Comparison of ENCODE assay signal across 11 cellular contexts in genomic region chr7:100044719-100045118, GRCh38. TPM values are rescaled to one million over a fixed set of nuclear protein-coding genes. Genes with fewer than 3 reads are reported as not detected.
DNase-seq lines count a peak whose midpoint lies in the region; ATAC-seq, FAIRE-seq and TF ChIP-seq lines count a peak whose summit lies in the region.
"Had no signal": no experiment of that assay in that cellular context is flagged by ENCODE, and none has a peak within 500 bp of the region (broad histone marks: within the 10 kb centered on the region; RNA-seq: fewer than 3 reads in every experiment).

No MANE protein-coding gene starts in this region.

- H3K4me3 Mint-ChIP-seq in natural killer cell (peak overlapping the region; percentile 69), glutamatergic neuron (ENCODE audit: unreplicated experiment) (no peak overlapping the region)
- H3K4me3 Mint-ChIP-seq in natural killer cell treated with Interleukin-12 subunit alpha and Interleukin-12 subunit beta and Interleukin-15 and Interleukin-18, amount 100 ng/mL, for 72 hours: no peak overlapping the region

- H3K36me3 Mint-ChIP-seq in natural killer cell: no peaks in the 10 kb centered on the region
- H3K36me3 Mint-ChIP-seq in natural killer cell treated with Interleukin-12 subunit alpha and Interleukin-12 subunit beta and Interleukin-15 and Interleukin-18, amount 100 ng/mL, for 72 hours: no peaks in the 10 kb centered on the region
- H3K36me3 Mint-ChIP-seq in glutamatergic neuron (ENCODE audit: unreplicated experiment): no peaks in the 10 kb centered on the region

- no peak for FAIRE-seq in urothelium cell line (lab: Jason Lieb, UNC)

- H3K4me2 ChIP-seq in OCI-LY3 (ENCODE audit: low read length): no peak overlapping the region

- H3K4me1 Mint-ChIP-seq in natural killer cell (peaks cover 11 to 16% of the 10 kb centered on the region in 2 donors), glutamatergic neuron (ENCODE audit: low read depth, unreplicated experiment) (no peaks in the 10 kb centered on the region)
- H3K4me1 Mint-ChIP-seq in natural killer cell treated with Interleukin-12 subunit alpha and Interleukin-12 subunit beta and Interleukin-15 and Interleukin-18, amount 100 ng/mL, for 72 hours (ENCODE audit: low read depth in 2 of 2): peaks cover 6 to 16% of the 10 kb centered on the region in 2 donors

- H3K27me3 ChIP-seq in OCI-LY3 (ENCODE audit: low read depth, low read length): no peaks in the 10 kb centered on the region
- H3K27me3 ChIP-seq: left lung had no signal

- no peak overlapping the region for H3K4me3 ChIP-seq in OCI-LY3 (ENCODE audit: low read length)
- H3K4me3 ChIP-seq: left lung had no signal

- H3K36me3 ChIP-seq in OCI-LY3 (replicated peaks; ENCODE audit: low read depth, low read length): no peaks in the 10 kb centered on the region
- H3K36me3 ChIP-seq: left lung had no signal

- H3K4me1 ChIP-seq in OCI-LY3 (ENCODE audit: low read length): peaks cover 4% of the 10 kb centered on the region

- H3K27me3 Mint-ChIP-seq in natural killer cell (ENCODE audit: low read depth in 2 of 2): no peaks in the 10 kb centered on the region
- H3K27me3 Mint-ChIP-seq in natural killer cell treated with Interleukin-12 subunit alpha and Interleukin-12 subunit beta and Interleukin-15 and Interleukin-18, amount 100 ng/mL, for 72 hours: no peaks in the 10 kb centered on the region
- no peaks in the 10 kb centered on the region for H3K27me3 Mint-ChIP-seq in glutamatergic neuron (ENCODE audit: unreplicated experiment)

- intact Hi-C loops in natural killer cell (cut with micrococcal nuclease): loop anchor here (5.0 kb wide), 2 partner anchors 38 to 52 kb away; partner anchors contain the start of gene ZNF3

- no peak for TF ChIP-seq CTCF in natural killer cell (IDR thresholded peaks at IDR 0.05)
- TF ChIP-seq CTCF in OCI-LY3 (IDR thresholded peaks at IDR 0.05; ENCODE audit: low read depth, low read length): 0 out of 2 replicates have a peak, but pooled peaks have one; percentile 5
- no peak for TF ChIP-seq CTCF in glutamatergic neuron (IDR thresholded peaks at IDR 0.05; ENCODE audit: partially characterized antibody, unreplicated experiment)

- H2AFZ ChIP-seq in OCI-LY3 (ENCODE audit: low read depth, low read length): no peak overlapping the region

- no peaks in the 10 kb centered on the region for H3K9me3 ChIP-seq in OCI-LY3 (ENCODE audit: insufficient read depth, low read length)
- H3K9me3 ChIP-seq: left lung had no signal

- ATAC-seq in natural killer cell (peak in 1 of 3 donors; percentile 38), esophagus mucosa (peak; percentile 70), HG02571 (IDR thresholded peaks at IDR 0.05; ENCODE audit: unreplicated experiment) (no peak)
- ATAC-seq in natural killer cell treated with Interleukin-12 subunit alpha and Interleukin-12 subunit beta and Interleukin-15 and Interleukin-18, amount 100 ng/mL, for 72 hours: no peak
- ATAC-seq: left lung, right cardiac atrium had no signal

- no peaks in the 10 kb centered on the region for H4K20me1 ChIP-seq in OCI-LY3 (ENCODE audit: insufficient read depth, low read length)

- H3K27ac ChIP-seq in OCI-LY3 (ENCODE audit: low read length): no peak overlapping the region
- H3K27ac ChIP-seq: left lung had no signal

- H3K9ac ChIP-seq in OCI-LY3 (ENCODE audit: low read length): no peak overlapping the region

- peak overlapping the region in 1 of 2 donors; percentile 42 for H3K27ac Mint-ChIP-seq in natural killer cell
- no peak overlapping the region for H3K27ac Mint-ChIP-seq in natural killer cell treated with Interleukin-12 subunit alpha and Interleukin-12 subunit beta and Interleukin-15 and Interleukin-18, amount 100 ng/mL, for 72 hours
- no peak overlapping the region for H3K27ac Mint-ChIP-seq in glutamatergic neuron (ENCODE audit: unreplicated experiment)

- H3K9me3 Mint-ChIP-seq in natural killer cell (no peaks in the 10 kb centered on the region), glutamatergic neuron (ENCODE audit: unreplicated experiment) (no peaks in the 10 kb centered on the region)
- no peaks in the 10 kb centered on the region for H3K9me3 Mint-ChIP-seq in natural killer cell treated with Interleukin-12 subunit alpha and Interleukin-12 subunit beta and Interleukin-15 and Interleukin-18, amount 100 ng/mL, for 72 hours

- DNase-seq in natural killer cell: no peak
- DNase-seq in natural killer cell treated with Interleukin-12 subunit alpha and Interleukin-12 subunit beta and Interleukin-15 and Interleukin-18, amount 100 ng/mL, for 72 hours (ENCODE audit: low spot score): no peak
- DNase-seq in urothelium cell line (ENCODE audit: low spot score): peak; percentile 37
- no peak for DNase-seq in glutamatergic neuron
- no peak for DNase-seq in GF-D8 (lab: John Stamatoyannopoulos, UW)
- DNase-seq: left lung, NCI-H524, right cardiac atrium had no signal

- H3K79me2 ChIP-seq in OCI-LY3 (ENCODE audit: low read length): peaks cover under 1% of the 10 kb centered on the region; the same call in 1 of the 2 replicates

RNA-seq across cellular contexts. Expression of gene ZSCAN21, which starts 4.9 kb away (rescaled TPM):
- 1 to 10 TPM; 6.2 to 8.9 (median 7.2) TPM for total RNA-seq in natural killer cell
- 10 to 100 TPM in 1 of 2 donors, 1 to 10 TPM in 1; 8.7 to 11.0 TPM for total RNA-seq in natural killer cell treated with Interleukin-12 subunit alpha and Interleukin-12 subunit beta and Interleukin-15 and Interleukin-18, amount 100 ng/mL, for 72 hours
- total RNA-seq in esophagus mucosa: 3.7 TPM
- total RNA-seq in glutamatergic neuron (ENCODE audit: unreplicated experiment): 26.3 TPM

RNA-seq across cellular contexts. Expression of gene ZKSCAN1, which starts 29.3 kb away (rescaled TPM):
- total RNA-seq in natural killer cell: 10 to 100 TPM; 57.6 to 62.5 (median 60.8) TPM
- total RNA-seq in natural killer cell treated with Interleukin-12 subunit alpha and Interleukin-12 subunit beta and Interleukin-15 and Interleukin-18, amount 100 ng/mL, for 72 hours: 10 to 100 TPM; 64.9 to 70.6 TPM
- total RNA-seq in esophagus mucosa: 62.4 TPM
- 127 TPM for total RNA-seq in glutamatergic neuron (ENCODE audit: unreplicated experiment)

RNA-seq across cellular contexts. Expression of gene ZNF3, which starts 36.8 kb away (rescaled TPM):
- 10 to 100 TPM; 37.8 to 51.6 (median 49.0) TPM for total RNA-seq in natural killer cell
- total RNA-seq in natural killer cell treated with Interleukin-12 subunit alpha and Interleukin-12 subunit beta and Interleukin-15 and Interleukin-18, amount 100 ng/mL, for 72 hours: 10 to 100 TPM; 19.6 to 33.6 TPM
- 12.4 TPM for total RNA-seq in esophagus mucosa
- total RNA-seq in glutamatergic neuron (ENCODE audit: unreplicated experiment): 87.9 TPM

RNA-seq across cellular contexts. Expression of gene COPS6, which starts 44.0 kb away (rescaled TPM):
- 10 to 100 TPM; 79.0 to 94.6 (median 84.4) TPM for total RNA-seq in natural killer cell
- total RNA-seq in natural killer cell treated with Interleukin-12 subunit alpha and Interleukin-12 subunit beta and Interleukin-15 and Interleukin-18, amount 100 ng/mL, for 72 hours: 10 to 100 TPM; 81.8 to 88.8 TPM
- 95.0 TPM for total RNA-seq in esophagus mucosa
- 77.4 TPM for total RNA-seq in glutamatergic neuron (ENCODE audit: unreplicated experiment)

RNA-seq across cellular contexts. Expression of gene MCM7, which starts 56.5 kb away (rescaled TPM):
- total RNA-seq in natural killer cell (100 to 1,000 TPM; 112 to 214 (median 137) TPM), esophagus mucosa (53.0 TPM), glutamatergic neuron (ENCODE audit: unreplicated experiment) (196 TPM)
- 100 to 1,000 TPM; 248 to 526 TPM for total RNA-seq in natural killer cell treated with Interleukin-12 subunit alpha and Interleukin-12 subunit beta and Interleukin-15 and Interleukin-18, amount 100 ng/mL, for 72 hours
